ENCODE assay signal across 14 cellular contexts in the genomic region with DNA sequence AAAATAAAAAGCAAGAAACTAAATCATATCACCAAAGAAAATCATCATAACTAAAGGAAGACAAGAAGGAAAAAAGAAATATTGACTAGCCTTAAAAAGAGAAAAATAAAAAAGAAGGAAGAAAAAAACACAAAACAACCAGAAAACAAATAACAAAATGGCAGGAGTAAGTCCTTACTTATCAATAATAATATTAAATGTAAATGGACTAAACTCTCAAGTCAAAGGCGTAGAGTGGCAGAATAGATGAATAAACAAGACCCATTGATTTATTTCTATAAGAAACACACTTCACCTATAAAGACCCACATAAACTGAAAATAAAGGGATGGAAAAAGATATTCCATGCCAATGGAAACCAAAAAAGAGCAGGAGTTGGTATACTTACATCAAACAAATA. TPM values are rescaled to one million over a fixed set of nuclear protein-coding genes. Genes with fewer than 3 reads are reported as not detected.
"Had no signal": no experiment of that assay in that cellular context is flagged by ENCODE, and none has a peak within 500 bp of the region (broad histone marks: within the 10 kb centered on the region; RNA-seq: fewer than 3 reads in every experiment).

No MANE protein-coding gene starts in this region.

RNA-seq across cellular contexts. Expression of a gene that starts 40.9 kb away (rescaled TPM):
- total RNA-seq: activated B cell treated with CpG ODN at 0.5 μM for 24 hours; activated CD4-positive, alpha-beta memory T cell treated with anti-CD3 and anti-CD28 coated beads for 36 hours; activated CD4-positive, alpha-beta memory T cell treated with anti-CD3 and anti-CD28 coated beads, Interleukin-2, amount 10 ng/mL, durations not matched to agents 7 days and 5 days; activated CD4-positive, alpha-beta T cell treated with anti-CD3 and anti-CD28 coated beads for 36 hours; activated CD4-positive, alpha-beta T cell treated with anti-CD3 and anti-CD28 coated beads, Interleukin-2, amount 10 ng/mL, durations not matched to agents 24 days and 14 days; activated CD4-positive, alpha-beta T cell treated with anti-CD3 and anti-CD28 coated beads, Interleukin-2, amount 10 ng/mL, durations not matched to agents 7 days and 5 days; activated CD8-positive, alpha-beta memory T cell treated with anti-CD3 and anti-CD28 coated beads for 36 hours; activated CD8-positive, alpha-beta memory T cell treated with anti-CD3 and anti-CD28 coated beads, Interleukin-2, amount 10 ng/mL, durations not matched to agents 7 days and 5 days; activated CD8-positive, alpha-beta T cell treated with anti-CD3 and anti-CD28 coated beads for 36 hours; activated CD8-positive, alpha-beta T cell treated with anti-CD3 and anti-CD28 coated beads, Interleukin-2, amount 10 ng/mL, durations not matched to agents 7 days and 5 days; T-cell; T-helper 1 cell treated with Interleukin-12 subunit alpha and Interleukin-12 subunit beta and Interleukin-4 antibody, amounts not matched to agents 30 ng/mL and 1 ng/mL, for 36 hours; T-helper 17 cell; T-helper 2 cell treated with Interferon-gamma antibody and Interleukin-4, amounts not matched to agents 100 ng/mL and 5 ng/mL, for 36 hours had no signal
